Comparison of ENCODE assay signal across 8 cellular contexts in the genomic region with DNA sequence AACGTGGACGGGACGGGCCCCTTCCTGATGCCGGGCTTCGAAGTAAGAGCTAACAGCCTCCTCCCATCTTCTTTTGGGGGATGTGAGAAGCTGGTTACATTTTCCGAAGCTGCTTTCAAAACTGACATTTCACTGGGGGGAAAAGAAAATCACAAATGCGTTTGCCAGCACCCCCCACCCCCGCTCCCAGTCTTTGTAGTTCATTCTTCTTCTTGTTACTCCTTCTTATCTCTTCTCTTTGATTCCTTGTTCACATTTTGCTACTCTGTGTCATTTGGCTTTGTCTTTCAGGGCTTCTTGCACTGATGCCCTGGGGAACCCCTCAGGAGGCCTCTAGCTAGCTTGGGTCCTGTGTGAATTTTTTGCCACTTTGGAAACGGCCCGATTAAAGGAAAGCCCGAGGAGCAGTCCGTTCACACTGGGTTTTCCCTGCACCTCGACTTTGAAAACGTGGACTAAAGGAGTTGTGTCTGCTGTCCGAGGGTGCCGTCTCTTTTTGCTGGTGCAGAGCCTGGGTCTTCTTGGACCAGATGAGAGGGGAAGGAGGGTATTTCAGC. TPM values are rescaled to one million over a fixed set of nuclear protein-coding genes. Genes with fewer than 3 reads are reported as not detected.
DNase-seq lines count a peak whose midpoint lies in the region; ATAC-seq and TF ChIP-seq lines count a peak whose summit lies in the region.

No MANE protein-coding gene starts in this region.

- peaks cover 59% of the 10 kb centered on the region for H3K79me2 ChIP-seq in HCT116 (ENCODE audit: insufficient read depth, low read length)

- CTCF ChIA-PET in HCT116 (lab: Charles Lee) = interaction anchor here (1.0 to 2.4 kb wide), 5 partner anchors 8 to 155 kb away, joined by 3 to 10 read pairs (median 3); partner anchors contain the start of genes DNM2 and TMED1

- no peaks in the 10 kb centered on the region for H3K36me3 Mint-ChIP-seq in glutamatergic neuron (ENCODE audit: unreplicated experiment)

- H3K27me3 Mint-ChIP-seq in glutamatergic neuron (ENCODE audit: unreplicated experiment) = peaks cover 12% of the 10 kb centered on the region

- no peak for DNase-seq in HCT116 (ENCODE audit: low read depth, low spot score)
- peak; percentile 34 to 46 for DNase-seq in activated CD4-positive, alpha-beta T cell treated with anti-CD3 and anti-CD28 coated beads, Interleukin-2, amount 50 U/mL, for 48 hours
- no peak for DNase-seq in glutamatergic neuron
- DNase-seq in stimulated activated CD4-positive, alpha-beta T cell treated with anti-CD3 and anti-CD28 coated beads, Interleukin-4, amount 100 ng/mL, for 24 hours = peak; percentile 25
- no peak for DNase-seq in NCI-H1105 (lab: John Stamatoyannopoulos, UW)
- no peak for DNase-seq in activated CD4-positive, CD25-positive, alpha-beta regulatory T cell treated with anti-CD3 and anti-CD28 coated beads, Interleukin-2, amount 50 U/mL, for 72 hours

- peak overlapping the region; percentile 85 for H3K4me2 ChIP-seq in HCT116 (ENCODE audit: low read length)

- H3K9ac ChIP-seq in HCT116 (ENCODE audit: low read length) = peak overlapping the region; percentile 97

- peak overlapping the region; percentile 88 for H3K27ac ChIP-seq in HCT116 (ENCODE audit: low read depth, low read length)

- peak overlapping the region; percentile 97 for H3K27ac Mint-ChIP-seq in glutamatergic neuron (ENCODE audit: unreplicated experiment)

- H3K36me3 ChIP-seq in HCT116 (ENCODE audit: control insufficient read depth in 1 of 2, insufficient read depth in 2 of 2, low read length in 2 of 2) = no peaks in the 10 kb centered on the region

- POLR2A ChIA-PET in HCT116 (lab: Charles Lee) = interaction anchor here (0.7 kb wide), 1 partner anchor 28 kb away, joined by 3 read pairs; no protein-coding TSS in a partner anchor

- no peaks in the 10 kb centered on the region for H4K20me1 ChIP-seq in HCT116 (ENCODE audit: insufficient read depth)

- intact Hi-C loops in HCT116 (cut with micrococcal nuclease) = no loop called here

- no peak for TF ChIP-seq CTCF in HCT116 (IDR thresholded peaks at IDR 0.05 in 2 of 3, conservative IDR thresholded peaks at IDR 0.05 in 1 of 3; ENCODE audit: borderline replicate concordance in 1 of 3, insufficient read depth in 1 of 3, low read depth in 2 of 3, low read length in 2 of 3)
- TF ChIP-seq CTCF in glutamatergic neuron (IDR thresholded peaks at IDR 0.05; ENCODE audit: partially characterized antibody, unreplicated experiment) = no peak

- TSS peak; percentile 56 for BruUV-seq in HCT116 (replicated peaks; lab: Mats Ljungman, UMichigan)

- H2AFZ ChIP-seq in HCT116 (ENCODE audit: low read depth, low read length, poor library complexity, severe bottlenecking) = no peak overlapping the region

- no peaks in the 10 kb centered on the region for H3K27me3 ChIP-seq in HCT116 (ENCODE audit: insufficient read depth, low read length)

- H3K9me2 ChIP-seq in HCT116 (ENCODE audit: insufficient read depth) = no peaks in the 10 kb centered on the region

- H3K9me3 Mint-ChIP-seq in glutamatergic neuron (ENCODE audit: unreplicated experiment) = peaks cover 13% of the 10 kb centered on the region

- H3K4me1 Mint-ChIP-seq in glutamatergic neuron (ENCODE audit: low read depth, unreplicated experiment) = peaks cover 18% of the 10 kb centered on the region

- no peak for TF ChIP-seq POLR2A in HCT116 (IDR thresholded peaks at IDR 0.05; ENCODE audit: borderline replicate concordance, extremely low read depth, insufficient read depth, insufficient read length)

- RAD21 ChIA-PET in HCT116 (lab: Charles Lee; ENCODE audit: low non-redundant PET in 1 of 2, low total read pairs in 2 of 2, uncharacterized antibody in 2 of 2, unreplicated experiment in 2 of 2) = no interaction called here

- no peaks in the 10 kb centered on the region for H3K9me3 ChIP-seq in HCT116 (ENCODE audit: control insufficient read depth in 1 of 2, insufficient read depth in 1 of 2, low read depth in 1 of 2, low read length in 2 of 2)

- no peak for ATAC-seq in HCT116
- ATAC-seq in HG02852 (IDR thresholded peaks at IDR 0.05; ENCODE audit: unreplicated experiment) = no peak
- no peak for ATAC-seq in GM18861 (IDR thresholded peaks at IDR 0.05; ENCODE audit: unreplicated experiment)

- peaks cover 27 to 48% of the 10 kb centered on the region in 2 experiments for H3K4me1 ChIP-seq in HCT116 (ENCODE audit: control insufficient read depth in 1 of 2, insufficient read depth in 2 of 2, low read length in 2 of 2)

- peak overlapping the region; percentile 99 for H3K4me3 Mint-ChIP-seq in glutamatergic neuron (ENCODE audit: unreplicated experiment)

- H3K4me3 ChIP-seq in HCT116 (replicated peaks in 1 of 2; ENCODE audit: low read depth in 1 of 2, low read length in 2 of 2) = peak overlapping the region; percentile 77 to 86

- TF ChIP-seq RAD21 in HCT116 (IDR thresholded peaks at IDR 0.05; ENCODE audit: low read depth) = no peak

TF ChIP-seq in HCT116, 20 proteins besides CTCF, POLR2A, EP300 and RAD21:
- no peak for TF ChIP-seq ZNF274 (IDR thresholded peaks at IDR 0.05; ENCODE audit: low read depth, low read length)
- TF ChIP-seq ZBTB33 (IDR thresholded peaks at IDR 0.05; ENCODE audit: extremely low read depth, insufficient replicate concordance, low read length) = no peak
- no peak for TF ChIP-seq SIN3A (IDR thresholded peaks at IDR 0.05; ENCODE audit: low read depth)
- TF ChIP-seq, protein P1, sequence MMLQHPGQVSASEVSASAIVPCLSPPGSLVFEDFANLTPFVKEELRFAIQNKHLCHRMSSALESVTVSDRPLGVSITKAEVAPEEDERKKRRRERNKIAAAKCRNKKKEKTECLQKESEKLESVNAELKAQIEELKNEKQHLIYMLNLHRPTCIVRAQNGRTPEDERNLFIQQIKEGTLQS (IDR thresholded peaks at IDR 0.05) = no peak
TF ChIP-seq in HCT116: peak in this region for 0.

RNA-seq across cellular contexts. Expression of gene CARM1, which starts 1.3 kb away (rescaled TPM):
- total RNA-seq in HCT116 (2021; ENCODE audit: unreplicated experiment) = 103 TPM
- polyA plus RNA-seq in HCT116 (2012) = 92.2 and 98.1 TPM in 2 replicates
- total RNA-seq in glutamatergic neuron (ENCODE audit: unreplicated experiment) = 133 TPM

RNA-seq across cellular contexts. Expression of gene C19orf38, which starts 24.4 kb away (rescaled TPM):
- total RNA-seq in HCT116 (2021; ENCODE audit: unreplicated experiment) = 0.74 TPM
- polyA plus RNA-seq in HCT116 (2012) = 0.17 and 0.42 TPM in 2 replicates
- total RNA-seq in glutamatergic neuron (ENCODE audit: unreplicated experiment) = 0.44 TPM

RNA-seq across cellular contexts. Expression of gene TMED1, which starts 36.6 kb away (rescaled TPM):
- total RNA-seq in HCT116 (2021; ENCODE audit: unreplicated experiment) (26.3 TPM), glutamatergic neuron (ENCODE audit: unreplicated experiment) (10.4 TPM)
- polyA plus RNA-seq in HCT116 (2012) = 43.7 and 46.8 TPM in 2 replicates

RNA-seq across cellular contexts. Expression of gene YIPF2, which starts 55.8 kb away (rescaled TPM):
- total RNA-seq in HCT116 (2021; ENCODE audit: unreplicated experiment) (44.7 TPM), glutamatergic neuron (ENCODE audit: unreplicated experiment) (47.2 TPM)
- 53.2 and 67.3 TPM in 2 replicates for polyA plus RNA-seq in HCT116 (2012)

RNA-seq across cellular contexts. Expression of gene TIMM29, which starts 56.0 kb away (rescaled TPM):
- total RNA-seq in HCT116 (2021; ENCODE audit: unreplicated experiment) (20.3 TPM), glutamatergic neuron (ENCODE audit: unreplicated experiment) (31.8 TPM)
- 10.6 and 12.6 TPM in 2 replicates for polyA plus RNA-seq in HCT116 (2012)

Comparison
In these comparisons a context has a peak if more than half of its experiments do, and no peak if none do; other contexts are left out.
1. DNase-seq: peak in activated CD4-positive, alpha-beta T cell treated with anti-CD3 and anti-CD28 coated beads, Interleukin-2, amount 50 U/mL, for 48 hours (2 of 2) and stimulated activated CD4-positive, alpha-beta T cell treated with anti-CD3 and anti-CD28 coated beads, Interleukin-4, amount 100 ng/mL, for 24 hours (single experiment); none in HCT116 (single experiment), glutamatergic neuron (single experiment), NCI-H1105 (single experiment) and activated CD4-positive, CD25-positive, alpha-beta regulatory T cell treated with anti-CD3 and anti-CD28 coated beads, Interleukin-2, amount 50 U/mL, for 72 hours (single experiment).